ENCODE assay signal across 21 cellular contexts in the genomic region with DNA sequence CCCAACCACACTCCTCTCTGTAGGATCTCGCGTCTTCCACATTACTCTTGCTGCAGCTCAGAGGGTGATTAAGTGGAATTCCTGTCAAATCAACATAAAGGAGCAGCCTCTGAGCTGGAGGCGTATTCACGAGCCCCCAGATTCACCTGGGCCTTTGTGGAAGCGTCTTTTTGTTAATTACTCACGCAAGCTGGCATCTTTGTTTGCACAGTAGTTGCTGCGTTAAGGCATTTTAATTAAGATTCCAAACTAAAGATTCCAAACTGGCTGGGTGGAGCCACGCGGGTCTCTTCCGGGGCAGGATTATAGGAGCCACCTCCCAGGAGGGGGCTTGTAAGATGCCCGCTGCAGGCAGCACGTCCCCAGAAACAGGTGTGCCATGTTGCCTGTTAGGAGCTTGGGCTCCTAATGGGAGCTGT. TPM values are rescaled to one million over a fixed set of nuclear protein-coding genes. Genes with fewer than 3 reads are reported as not detected.
"Had no signal": no experiment of that assay in that cellular context is flagged by ENCODE, and none has a peak within 500 bp of the region (broad histone marks: within the 10 kb centered on the region; RNA-seq: fewer than 3 reads in every experiment).

No MANE protein-coding gene starts in this region.

- H3K9me3 ChIP-seq: heart left ventricle, psoas muscle, right lobe of liver, SK-N-SH, stomach, thoracic aorta had no signal

- H3K4me3 ChIP-seq: heart left ventricle, psoas muscle, right lobe of liver, smooth muscle cell, stomach, thoracic aorta had no signal

- H3K9me2 ChIP-seq: SK-N-SH had no signal

- H3K4me1 ChIP-seq: psoas muscle, right lobe of liver had no signal

- H3K27ac ChIP-seq: psoas muscle, right lobe of liver, stomach, thoracic aorta had no signal

- H3K36me3 ChIP-seq: heart left ventricle, right lobe of liver, stomach, thoracic aorta had no signal

- H3K9ac ChIP-seq: SK-N-SH had no signal

- ATAC-seq: activated CD4-positive, CD25-positive, alpha-beta regulatory T cell treated with anti-CD3 and anti-CD28 coated beads, Interleukin-2, amount 50 U/mL, for 24 hours; activated naive CD4-positive, alpha-beta T cell treated with anti-CD3 and anti-CD28 coated beads, Interleukin-2, amount 50 U/mL, for 72 hours; heart left ventricle; left lobe of liver; psoas muscle; right lobe of liver; T-cell had no signal

- H3K4me2 ChIP-seq: SK-N-SH, smooth muscle cell had no signal

- DNase-seq: activated effector memory CD4-positive, alpha-beta T cell treated with anti-CD3 and anti-CD28 coated beads, Interleukin-2, amount 50 U/mL, for 16 hours; activated T-cell treated with anti-CD3 and anti-CD28 coated beads, Interleukin-2, amount 50 U/mL, for 48 hours; central memory CD4-positive, alpha-beta T cell; naive B cell; occipital lobe; psoas muscle; SHP77; SK-N-SH; T-cell; T-helper 9 cell had no signal

- H3K27me3 ChIP-seq: right lobe of liver had no signal

RNA-seq across cellular contexts. Expression of a gene that starts 21.5 kb away (rescaled TPM):
- total RNA-seq: activated naive CD4-positive, alpha-beta T cell treated with anti-CD3 and anti-CD28 coated beads, Interleukin-2, amount 50 U/mL, for 72 hours; epithelial cell of proximal tubule; frontal cortex; heart left ventricle; left lobe of liver; lung microvascular endothelial cell; occipital lobe; psoas muscle; right lobe of liver; smooth muscle cell; stomach; T-cell; thoracic aorta had no signal
- polyA plus RNA-seq: heart left ventricle, psoas muscle, SK-N-SH, stomach had no signal
